In genomic region chr20:32749914-32750637, GRCh38 we compare ENCODE assay signal across 16 cellular contexts. TPM values are rescaled to one million over a fixed set of nuclear protein-coding genes. Genes with fewer than 3 reads are reported as not detected.
DNase-seq lines count a peak whose midpoint lies in the region; ATAC-seq, FAIRE-seq and TF ChIP-seq lines count a peak whose summit lies in the region.
"Had no signal": no experiment of that assay in that cellular context is flagged by ENCODE, and none has a peak within 500 bp of the region (broad histone marks: within the 10 kb centered on the region; RNA-seq: fewer than 3 reads in every experiment).

No MANE protein-coding gene starts in this region.

- POLR2A ChIA-PET in IMR-90 (lab: Charles Lee; ENCODE audit: unreplicated experiment) = no interaction called here
- POLR2A ChIA-PET in K562 (lab: Yijun Ruan, JAX) = no interaction called here

- H2BK20ac ChIP-seq in IMR-90 (ENCODE audit: low read depth, low read length) = peak overlapping the region; percentile 54; the same call in 1 of the 2 replicates

- no peak for ATAC-seq in IMR-90 (ENCODE audit: low read depth)
- no peak for ATAC-seq in K562
- ATAC-seq in HG02610 (IDR thresholded peaks at IDR 0.05; ENCODE audit: unreplicated experiment) = no peak
- ATAC-seq: activated CD8-positive, alpha-beta T cell treated with anti-CD3 and anti-CD28 coated beads, Interleukin-2, amount 10 ng/mL, durations not matched to agents 7 days and 5 days; left ventricle myocardium superior had no signal

- intact Hi-C loops in IMR-90 (cut with micrococcal nuclease) = no loop called here
- intact Hi-C loops in K562 (cut with micrococcal nuclease) = no loop called here

- H3K4me1 ChIP-seq in IMR-90 (ENCODE audit: control insufficient read depth, insufficient read depth, low read length) (peaks cover 18% of the 10 kb centered on the region), K562 (replicated peaks in 1 of 2; ENCODE audit: control insufficient read depth in 2 of 2, insufficient read depth in 2 of 2, low read length in 2 of 2) (peaks cover 36 to 38% of the 10 kb centered on the region in 2 experiments), iPS-20b (ENCODE audit: insufficient read depth, low read length) (peaks cover 43% of the 10 kb centered on the region), smooth muscle cell (ENCODE audit: low read depth) (peaks cover 19% of the 10 kb centered on the region)
- H3K4me1 ChIP-seq: BE2C had no signal

- H3K9me1 ChIP-seq in IMR-90 (ENCODE audit: insufficient read depth, low read length) = peaks cover 13% of the 10 kb centered on the region
- H3K9me1 ChIP-seq in K562 (ENCODE audit: control insufficient read depth, insufficient read depth, low read length) = no peaks in the 10 kb centered on the region

- H3K4me3 ChIP-seq in IMR-90 (ENCODE audit: insufficient read depth, low read depth, low read length) = no peak overlapping the region
- no peak overlapping the region for H3K4me3 ChIP-seq in K562
- H3K4me3 ChIP-seq in iPS-20b (ENCODE audit: low read length) = peak overlapping the region; percentile 61
- no peak overlapping the region for H3K4me3 ChIP-seq in smooth muscle cell

- BruUV-seq in IMR-90 (replicated peaks; lab: Mats Ljungman, UMichigan) = no TSS peak
- no TSS peak for BruUV-seq in K562 (replicated peaks; lab: Mats Ljungman, UMichigan)

- H3K36me3 ChIP-seq in IMR-90 (ENCODE audit: control insufficient read depth, insufficient read depth, low read length) (no peaks in the 10 kb centered on the region), K562 (ENCODE audit: control insufficient read depth, insufficient read depth, low read length) (no peaks in the 10 kb centered on the region), iPS-20b (ENCODE audit: insufficient read depth, low read depth, low read length) (no peaks in the 10 kb centered on the region), smooth muscle cell (ENCODE audit: low read depth) (no peaks in the 10 kb centered on the region)
- H3K36me3 ChIP-seq: BE2C, brain microvascular endothelial cell had no signal

- peaks cover 16% of the 10 kb centered on the region for H3F3A ChIP-seq in smooth muscle cell (ENCODE audit: low read depth)

- FAIRE-seq in K562 (lab: Jason Lieb, UNC) = peak; percentile 15
- FAIRE-seq: small intestine had no signal

- H4K5ac ChIP-seq in IMR-90 (ENCODE audit: low read depth, low read length) = peak overlapping the region; percentile 78

- H3K14ac ChIP-seq in IMR-90 (replicated peaks; ENCODE audit: low read depth, low read length) = 0 out of 2 replicates have a peak overlapping the region, but pooled peaks have one; percentile 37

- H3K9me3 ChIP-seq in IMR-90 (ENCODE audit: control insufficient read depth, insufficient read depth, low read length) = no peaks in the 10 kb centered on the region
- no peaks in the 10 kb centered on the region for H3K9me3 ChIP-seq in K562 (replicated peaks; ENCODE audit: control insufficient read depth, insufficient read depth, low read depth, low read length)
- no peaks in the 10 kb centered on the region for H3K9me3 ChIP-seq in iPS-20b (ENCODE audit: insufficient read depth, low read depth, low read length)
- H3K9me3 ChIP-seq in smooth muscle cell (replicated peaks; ENCODE audit: low read depth) = no peaks in the 10 kb centered on the region
- H3K9me3 ChIP-seq: BE2C had no signal

- peak overlapping the region; percentile 80; the same call in 1 of the 3 replicates for H2BK15ac ChIP-seq in IMR-90 (ENCODE audit: low read depth, low read length)

- in situ Hi-C loops in IMR-90 (cut with MboI; ENCODE audit: low sequenced_read_pairs) (no loop called here), K562 (cut with MboI) (no loop called here)

- peak overlapping the region; percentile 53; the same call in 1 of the 2 replicates for H2BK120ac ChIP-seq in IMR-90 (ENCODE audit: low read depth, low read length)

- H2AK5ac ChIP-seq in IMR-90 (ENCODE audit: low read depth, low read length) = peak overlapping the region; percentile 57; the same call in 1 of the 2 replicates

- TF ChIP-seq POLR2A in IMR-90 (IDR thresholded peaks at IDR 0.05; ENCODE audit: low read depth, low read length) (no peak), K562 (conservative IDR thresholded peaks at IDR 0.05) (no peak)

- no peaks in the 10 kb centered on the region for H4K20me1 ChIP-seq in IMR-90 (ENCODE audit: insufficient read depth, low read length)
- peaks cover 3% of the 10 kb centered on the region; the same call in 1 of the 2 replicates for H4K20me1 ChIP-seq in K562 (replicated peaks; ENCODE audit: control insufficient read depth, insufficient read depth, low read length)
- H4K20me1 ChIP-seq in smooth muscle cell (ENCODE audit: low read depth) = no peaks in the 10 kb centered on the region

- peak overlapping the region; percentile 57 for H3K18ac ChIP-seq in IMR-90 (ENCODE audit: low read depth, low read length)

- dilution Hi-C loops in IMR-90 (cut with HindIII; ENCODE audit: low sequenced_read_pairs, unreplicated experiment) = no loop called here

- H3K79me2 ChIP-seq in K562 (ENCODE audit: control insufficient read depth, insufficient read depth, low read length) (no peaks in the 10 kb centered on the region), smooth muscle cell (ENCODE audit: low read depth) (no peaks in the 10 kb centered on the region)

- no peak overlapping the region for H3K4me2 ChIP-seq in IMR-90 (ENCODE audit: low read depth, low read length)
- H3K4me2 ChIP-seq in K562 (ENCODE audit: insufficient read depth, low read length) = no peak overlapping the region
- peak overlapping the region; percentile 67 for H3K4me2 ChIP-seq in smooth muscle cell

- H2AFZ ChIP-seq in IMR-90 (replicated peaks; ENCODE audit: low read length, poor library complexity) = peak overlapping the region; percentile 89
- peak overlapping the region; percentile 55; the same call in 1 of the 2 replicates for H2AFZ ChIP-seq in K562 (ENCODE audit: low read depth, low read length)
- H2AFZ ChIP-seq in smooth muscle cell (ENCODE audit: low read depth) = peak overlapping the region; percentile 64

- H3K79me1 ChIP-seq in IMR-90 (ENCODE audit: low read depth in 1 of 2, low read length in 2 of 2) = peaks cover 0 to under 1% of the 10 kb centered on the region in 2 experiments; a peak in 1 of 4 replicates

- H3K9ac ChIP-seq in IMR-90 (ENCODE audit: low read depth, low read length) (no peak overlapping the region), K562 (ENCODE audit: insufficient read depth in 1 of 2, low read depth in 2 of 2, low read length in 2 of 2) (peak overlapping the region in 1 of 2 experiments; percentile 28; a peak in 1 of 4 replicates), iPS-20b (ENCODE audit: low read depth, low read length) (peak overlapping the region; percentile 82; the same call in 1 of the 2 replicates), smooth muscle cell (ENCODE audit: low read depth) (peak overlapping the region; percentile 1)

- no peak for TF ChIP-seq CTCF in IMR-90 (conservative IDR thresholded peaks at IDR 0.05; ENCODE audit: low read depth, low read length)
- TF ChIP-seq CTCF in K562 (IDR thresholded peaks at IDR 0.05 in 2 of 3, conservative IDR thresholded peaks at IDR 0.05 in 1 of 3; ENCODE audit: insufficient read depth in 2 of 3, low read depth in 1 of 3, low read length in 3 of 3) = no peak
- no peak for TF ChIP-seq CTCF in smooth muscle cell (IDR thresholded peaks at IDR 0.05; ENCODE audit: borderline replicate concordance, insufficient read depth, poor library complexity, severe bottlenecking)

- no peak overlapping the region for H3K23ac ChIP-seq in IMR-90 (ENCODE audit: low read depth, low read length)

- peak overlapping the region in 1 of 2 experiments; percentile 75; a peak in 1 of 4 replicates for H4K8ac ChIP-seq in IMR-90 (ENCODE audit: low read depth in 2 of 2, low read length in 2 of 2)

- H3K27ac ChIP-seq in IMR-90 (ENCODE audit: insufficient read depth, low read length) = no peak overlapping the region
- H3K27ac ChIP-seq in K562 (ENCODE audit: extremely low read depth, low read depth, low read length) = no peak overlapping the region
- H3K27ac ChIP-seq in iPS-20b (ENCODE audit: low read length) = peak overlapping the region; percentile 62
- H3K27ac ChIP-seq in smooth muscle cell (ENCODE audit: low read depth) = peak overlapping the region; percentile 36
- no peak overlapping the region for H3K27ac ChIP-seq in substantia nigra (ENCODE audit: low read depth, low read length, poor library complexity, severe bottlenecking)
- H3K27ac ChIP-seq: brain microvascular endothelial cell, HL-60 had no signal

- TF ChIP-seq RAD21 in IMR-90 (IDR thresholded peaks at IDR 0.05; ENCODE audit: low read length) = no peak
- no peak for TF ChIP-seq RAD21 in K562 (CRISPR knock-in tag; conservative IDR thresholded peaks at IDR 0.05 in 1 of 2, IDR thresholded peaks at IDR 0.05 in 1 of 2)

- WGBS in IMR-90 (ENCODE audit: extremely low coverage in 2 of 2, insufficient read length in 1 of 2), 2 experiments = 60% methylated on average over 1 of the region's 11 CpGs; no CpG with 5 or more reads in 1 of the 2 experiments
- 55% methylated on average over 9 of the region's 11 CpGs for WGBS in K562 (ENCODE audit: insufficient coverage, low coverage, missing lambda C conversion rate)
- WGBS in smooth muscle cell (ENCODE audit: low lambda C conversion rate) = 29% methylated on average over 11 of the region's 11 CpGs

- H3K27me3 ChIP-seq in IMR-90 (ENCODE audit: control insufficient read depth, insufficient read depth, low read length) = no peaks in the 10 kb centered on the region
- no peaks in the 10 kb centered on the region for H3K27me3 ChIP-seq in K562 (ENCODE audit: control insufficient read depth in 2 of 2, insufficient read depth in 2 of 2, low read length in 2 of 2)
- H3K27me3 ChIP-seq in iPS-20b (ENCODE audit: insufficient read depth, low read length) = no peaks in the 10 kb centered on the region
- no peaks in the 10 kb centered on the region for H3K27me3 ChIP-seq in smooth muscle cell (ENCODE audit: low read depth)
- H3K27me3 ChIP-seq: BE2C, brain microvascular endothelial cell had no signal

- no peak overlapping the region for H3K56ac ChIP-seq in IMR-90 (ENCODE audit: extremely low read depth, insufficient read depth, low read length)

- no peak overlapping the region for H2BK5ac ChIP-seq in IMR-90 (ENCODE audit: low read depth, low read length, poor library complexity, severe bottlenecking)

- no peak for DNase-seq in IMR-90
- peak in 1 of 4 experiments; percentile 44 for DNase-seq in K562 (ENCODE audit: extremely low read depth in 1 of 4, low spot score in 3 of 4)
- no peak for DNase-seq in smooth muscle cell (lab: John Stamatoyannopoulos, UW; ENCODE audit: unreplicated experiment)
- no peak for DNase-seq in NCI-H1417 treated with DMSO at 0.1 percent for 48 hours (lab: John Stamatoyannopoulos, UW)
- no peak for DNase-seq in substantia nigra (lab: John Stamatoyannopoulos, UW)
- DNase-seq: activated CD8-positive, alpha-beta T cell treated with anti-CD3 and anti-CD28 coated beads, Interleukin-2, amount 10 ng/mL, durations not matched to agents 7 days and 5 days; activated T-cell treated with anti-CD3 and anti-CD28 coated beads, Interleukin-2, amount 50 U/mL, for 48 hours; BE2C; brain microvascular endothelial cell; left ventricle myocardium superior; small intestine; stimulated activated CD4-positive, alpha-beta T cell treated with anti-CD3 and anti-CD28 coated beads, Interleukin-4, amount 100 ng/mL, for 4 hours; stimulated activated CD8-positive, alpha-beta memory T cell treated with anti-CD3 and anti-CD28 coated beads, Interleukin-4, amount 100 ng/mL, for 48 hours had no signal

- CTCF ChIA-PET in IMR-90 (lab: Yijun Ruan, JAX) (no interaction called here), K562 (lab: Yijun Ruan, JAX; ENCODE audit: low intra/inter-chr PET ratio) (no interaction called here)

- peak overlapping the region; percentile 54; the same call in 1 of the 2 replicates for H4K91ac ChIP-seq in IMR-90 (ENCODE audit: insufficient read depth, low read depth, low read length)

- no peak for TF ChIP-seq EP300 in K562 (IDR thresholded peaks at IDR 0.05; ENCODE audit: low read length)

- no peak overlapping the region for H2AK9ac ChIP-seq in IMR-90 (replicated peaks; ENCODE audit: low read depth, low read length, poor library complexity)

- peak overlapping the region; percentile 72 for H3K4ac ChIP-seq in IMR-90 (ENCODE audit: low read depth, low read length)

RNA-seq across cellular contexts. Expression of gene COMMD7, which starts 6.8 kb away (rescaled TPM):
- total RNA-seq in IMR-90 (2012; rRNA removed) = 46.9 and 51.8 TPM in 2 replicates
- 62.0 and 67.5 TPM in 2 replicates for polyA plus RNA-seq in IMR-90 (2012; rRNA removed)
- 34.0 and 43.2 TPM in 2 replicates for polyA plus RNA-seq in IMR-90 (2012; cell fraction: cytosol; rRNA removed)
- 18.7 and 36.6 TPM in 2 replicates for polyA plus RNA-seq in IMR-90 (2012; cell fraction: nucleus; rRNA removed; ENCODE audit: low replicate concordance)
- 20.0 and 25.5 TPM in 2 replicates for total RNA-seq in K562 (2011; cell fraction: chromatin; rRNA removed; ENCODE audit: low replicate concordance)
- total RNA-seq in K562 (2011; cell fraction: nucleolus; rRNA removed) = 14.6 and 19.0 TPM in 2 replicates
- total RNA-seq in K562 (2011; cell fraction: nucleoplasm; rRNA removed) = 18.1 and 26.9 TPM in 2 replicates
- 24.5 and 27.4 TPM in 2 replicates for total RNA-seq in K562 (2014; rRNA removed)
- 33.3 and 34.7 TPM in 2 replicates for total RNA-seq in K562 (2014; rRNA removed; fragmentation: Illumina TruSeq; extraction: Trizol)
- 33.1 and 34.4 TPM in 2 replicates for total RNA-seq in K562 (2015; rRNA removed; fragmentation: Illumina TruSeq; extraction: Trizol)
- total RNA-seq in K562 (2021) = 39.8 and 41.5 TPM in 2 replicates
- 62.8 and 71.5 TPM in 2 replicates for polyA plus RNA-seq in K562 (2011; rRNA removed)
- 47.9 and 63.7 TPM in 2 replicates for polyA plus RNA-seq in K562 (2011; cell fraction: cytosol; rRNA removed)
- polyA plus RNA-seq in K562 (2011; cell fraction: nucleus; rRNA removed) = 31.9 and 51.6 TPM in 2 replicates
- polyA plus RNA-seq in K562 (2012) = 52.0 and 91.9 TPM in 2 replicates
- 58.2 and 69.1 TPM in 2 replicates for polyA plus RNA-seq in K562 (2014; fragmentation: Illumina TruSeq; extraction: Trizol)
- 10 to 100 TPM; 11.9 to 17.0 TPM for polyA plus RNA-seq in K562 (2014; fragmentation: Nextera tagmentation; extraction: Ambion mirVana)
- polyA plus RNA-seq in K562 (2014; rRNA removed) = 44.5 and 49.7 TPM in 2 replicates
- polyA minus RNA-seq in K562 (2011; rRNA and poly(A)+ RNA removed) = 21.4 and 30.4 TPM in 2 replicates
- polyA minus RNA-seq in K562 (2011; cell fraction: cytosol; rRNA and poly(A)+ RNA removed) = 16.0 and 16.4 TPM in 2 replicates
- polyA minus RNA-seq in K562 (2011; cell fraction: nucleus; rRNA and poly(A)+ RNA removed) = 4.0 and 8.4 TPM in 2 replicates
- 29.2 and 35.4 TPM in 2 replicates for total RNA-seq in smooth muscle cell
- 57.6 and 62.8 TPM in 2 replicates for polyA plus RNA-seq in smooth muscle cell

RNA-seq across cellular contexts. Expression of gene DNMT3B, which starts 12.1 kb away (rescaled TPM):
- total RNA-seq in IMR-90 (2012; rRNA removed) (1.3 and 1.4 TPM in 2 replicates), K562 (2014; rRNA removed) (49.1 and 53.9 TPM in 2 replicates), K562 (2014; rRNA removed; fragmentation: Illumina TruSeq; extraction: Trizol) (37.2 and 37.5 TPM in 2 replicates), K562 (2015; rRNA removed; fragmentation: Illumina TruSeq; extraction: Trizol) (34.4 and 35.3 TPM in 2 replicates), K562 (2021) (69.5 and 74.8 TPM in 2 replicates), smooth muscle cell (2.9 and 3.5 TPM in 2 replicates)
- polyA plus RNA-seq in IMR-90 (2012; rRNA removed) (1.9 TPM in 2 replicates), K562 (2011; rRNA removed) (41.7 and 60.2 TPM in 2 replicates), K562 (2014; fragmentation: Illumina TruSeq; extraction: Trizol) (61.3 and 64.6 TPM in 2 replicates), K562 (2014; fragmentation: Nextera tagmentation; extraction: Ambion mirVana) (10 to 100 TPM in 1 of 2 experiments, 1 to 10 TPM in 1; 9.3 to 11.5 TPM), K562 (2014; rRNA removed) (55.5 and 57.3 TPM in 2 replicates), smooth muscle cell (0.79 and 2.9 TPM in 2 replicates)
- polyA plus RNA-seq in IMR-90 (2012; cell fraction: cytosol; rRNA removed) = 0.76 and 1.1 TPM in 2 replicates
- polyA plus RNA-seq in IMR-90 (2012; cell fraction: nucleus; rRNA removed; ENCODE audit: low replicate concordance) = 7.0 and 8.4 TPM in 2 replicates
- 81.8 and 85.1 TPM in 2 replicates for total RNA-seq in K562 (2011; cell fraction: chromatin; rRNA removed; ENCODE audit: low replicate concordance)
- total RNA-seq in K562 (2011; cell fraction: nucleolus; rRNA removed) = 51.8 and 54.4 TPM in 2 replicates
- total RNA-seq in K562 (2011; cell fraction: nucleoplasm; rRNA removed) = 68.3 and 91.9 TPM in 2 replicates
- 40.1 and 59.1 TPM in 2 replicates for polyA plus RNA-seq in K562 (2011; cell fraction: cytosol; rRNA removed)
- polyA plus RNA-seq in K562 (2011; cell fraction: nucleus; rRNA removed) = 103 and 127 TPM in 2 replicates
- polyA plus RNA-seq in K562 (2012) = 27.1 and 34.4 TPM in 2 replicates
- 18.7 and 34.9 TPM in 2 replicates for polyA minus RNA-seq in K562 (2011; rRNA and poly(A)+ RNA removed)
- 35.8 and 43.3 TPM in 2 replicates for polyA minus RNA-seq in K562 (2011; cell fraction: cytosol; rRNA and poly(A)+ RNA removed)
- polyA minus RNA-seq in K562 (2011; cell fraction: nucleus; rRNA and poly(A)+ RNA removed) = 25.0 and 26.7 TPM in 2 replicates

Comparison
In these comparisons a context has a peak if more than half of its experiments do, and no peak if none do; other contexts are left out.
1. H3K27ac ChIP-seq: peak in iPS-20b (single experiment) and smooth muscle cell (single experiment); none in IMR-90 (single experiment), K562 (single experiment) and substantia nigra (single experiment).
2. Peak in every context shown above with its lines, with median percentiles within 50 percentile points of each other: H2AFZ ChIP-seq.